Comparison of ENCODE assay signal across 2 cellular contexts in the genomic region with DNA sequence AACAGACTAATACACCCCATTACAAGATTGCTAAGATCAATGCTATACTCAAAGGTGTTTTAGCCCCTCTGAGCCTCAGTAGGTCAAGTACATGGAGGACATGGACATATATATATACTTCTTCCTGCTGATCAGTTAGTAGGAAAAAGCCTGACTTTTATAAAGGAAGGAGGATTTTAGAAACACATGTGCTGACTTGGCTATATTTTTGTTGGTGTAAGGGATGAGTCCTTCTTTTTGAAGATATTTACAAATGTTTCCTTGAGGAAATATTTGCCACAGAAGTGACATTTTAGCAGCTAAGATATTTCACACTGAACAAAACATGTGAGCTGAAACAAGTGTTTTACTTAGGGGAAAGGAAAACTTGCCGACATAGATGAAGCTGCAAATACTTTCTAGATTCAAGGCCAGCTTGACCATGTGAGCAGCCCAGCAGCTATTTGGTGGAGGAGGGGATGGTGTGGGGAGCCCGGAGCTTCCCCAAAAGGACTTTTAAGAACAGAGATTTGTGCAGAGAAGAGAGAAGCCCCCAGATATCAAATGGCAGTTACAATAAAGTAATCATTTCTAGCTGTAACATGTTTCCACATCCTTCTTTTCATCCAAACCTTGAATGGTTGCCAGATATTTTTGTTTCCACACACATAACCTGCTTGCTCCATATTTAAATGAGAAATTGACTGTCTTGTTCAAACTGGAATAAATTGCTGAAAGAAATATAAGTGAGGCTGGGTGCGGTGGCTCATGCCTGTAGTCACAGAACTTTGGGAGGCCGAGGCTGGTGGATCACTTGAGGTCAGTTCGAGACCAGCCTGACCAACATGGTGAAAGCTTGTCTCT.
A peak's percentile ranks its signal among the peaks of the same experiment; 100 is the strongest.
TF ChIP-seq lines count a peak whose summit lies in the region.

No MANE protein-coding gene starts in this region.

TF ChIP-seq in HepG2, 621 proteins besides CTCF, POLR2A, EP300 and RAD21:
- TF ChIP-seq MAFK (conservative IDR thresholded peaks at IDR 0.05 in 1 of 2, IDR thresholded peaks at IDR 0.05 in 1 of 2; ENCODE audit: low read length in 2 of 2): peak; percentile 86 to 91
- no peak for TF ChIP-seq ZSCAN25 (CRISPR knock-in tag; IDR thresholded peaks at IDR 0.05)
- no peak for TF ChIP-seq BRD4 (CRISPR knock-in tag; IDR thresholded peaks at IDR 0.05)
- TF ChIP-seq CHD2 (IDR thresholded peaks at IDR 0.05; ENCODE audit: low read depth, low read length): no peak
- TF ChIP-seq ONECUT2 (CRISPR knock-in tag; IDR thresholded peaks at IDR 0.05): no peak
- no peak for TF ChIP-seq BRCA1 (CRISPR knock-in tag; IDR thresholded peaks at IDR 0.05)
- TF ChIP-seq, protein P1, sequence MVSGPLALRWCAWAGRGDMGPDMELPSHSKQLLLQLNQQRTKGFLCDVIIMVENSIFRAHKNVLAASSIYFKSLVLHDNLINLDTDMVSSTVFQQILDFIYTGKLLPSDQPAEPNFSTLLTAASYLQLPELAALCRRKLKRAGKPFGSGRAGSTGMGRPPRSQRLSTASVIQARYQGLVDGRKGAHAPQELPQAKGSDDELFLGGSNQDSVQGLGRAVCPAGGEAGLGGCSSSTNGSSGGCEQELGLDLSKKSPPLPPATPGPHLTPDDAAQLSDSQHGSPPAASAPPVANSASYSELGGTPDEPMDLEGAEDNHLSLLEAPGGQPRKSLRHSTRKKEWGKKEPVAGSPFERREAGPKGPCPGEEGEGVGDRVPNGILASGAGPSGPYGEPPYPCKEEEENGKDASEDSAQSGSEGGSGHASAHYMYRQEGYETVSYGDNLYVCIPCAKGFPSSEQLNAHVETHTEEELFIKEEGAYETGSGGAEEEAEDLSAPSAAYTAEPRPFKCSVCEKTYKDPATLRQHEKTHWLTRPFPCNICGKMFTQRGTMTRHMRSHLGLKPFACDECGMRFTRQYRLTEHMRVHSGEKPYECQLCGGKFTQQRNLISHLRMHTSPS (CRISPR knock-in tag; IDR thresholded peaks at IDR 0.05; ENCODE audit: low read depth): no peak
- TF ChIP-seq, protein P2, sequence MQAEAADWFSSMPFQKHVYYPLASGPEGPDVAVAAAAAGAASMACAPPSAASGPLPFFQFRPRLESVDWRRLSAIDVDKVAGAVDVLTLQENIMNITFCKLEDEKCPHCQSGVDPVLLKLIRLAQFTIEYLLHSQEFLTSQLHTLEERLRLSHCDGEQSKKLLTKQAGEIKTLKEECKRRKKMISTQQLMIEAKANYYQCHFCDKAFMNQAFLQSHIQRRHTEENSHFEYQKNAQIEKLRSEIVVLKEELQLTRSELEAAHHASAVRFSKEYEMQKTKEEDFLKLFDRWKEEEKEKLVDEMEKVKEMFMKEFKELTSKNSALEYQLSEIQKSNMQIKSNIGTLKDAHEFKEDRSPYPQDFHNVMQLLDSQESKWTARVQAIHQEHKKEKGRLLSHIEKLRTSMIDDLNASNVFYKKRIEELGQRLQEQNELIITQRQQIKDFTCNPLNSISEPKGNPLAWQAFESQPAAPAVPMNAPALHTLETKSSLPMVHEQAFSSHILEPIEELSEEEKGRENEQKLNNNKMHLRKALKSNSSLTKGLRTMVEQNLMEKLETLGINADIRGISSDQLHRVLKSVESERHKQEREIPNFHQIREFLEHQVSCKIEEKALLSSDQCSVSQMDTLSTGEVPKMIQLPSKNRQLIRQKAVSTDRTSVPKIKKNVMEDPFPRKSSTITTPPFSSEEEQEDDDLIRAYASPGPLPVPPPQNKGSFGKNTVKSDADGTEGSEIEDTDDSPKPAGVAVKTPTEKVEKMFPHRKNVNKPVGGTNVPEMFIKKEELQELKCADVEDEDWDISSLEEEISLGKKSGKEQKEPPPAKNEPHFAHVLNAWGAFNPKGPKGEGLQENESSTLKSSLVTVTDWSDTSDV (CRISPR knock-in tag; IDR thresholded peaks at IDR 0.05): no peak
- TF ChIP-seq ZNF20 (CRISPR knock-in tag; IDR thresholded peaks at IDR 0.05): no peak
- peak; percentile 90 for TF ChIP-seq MAFF (IDR thresholded peaks at IDR 0.05; ENCODE audit: low read depth, low read length)

TF ChIP-seq in H1, 55 proteins besides CTCF, POLR2A, EP300 and RAD21:
- TF ChIP-seq MAFK (IDR thresholded peaks at IDR 0.05; ENCODE audit: low read depth, low read length): 0 out of 2 replicates have a peak, but pooled peaks have one; percentile 4
- TF ChIP-seq KDM1A (IDR thresholded peaks at IDR 0.05; ENCODE audit: borderline replicate concordance, low read length): no peak
